In the genomic region with DNA sequence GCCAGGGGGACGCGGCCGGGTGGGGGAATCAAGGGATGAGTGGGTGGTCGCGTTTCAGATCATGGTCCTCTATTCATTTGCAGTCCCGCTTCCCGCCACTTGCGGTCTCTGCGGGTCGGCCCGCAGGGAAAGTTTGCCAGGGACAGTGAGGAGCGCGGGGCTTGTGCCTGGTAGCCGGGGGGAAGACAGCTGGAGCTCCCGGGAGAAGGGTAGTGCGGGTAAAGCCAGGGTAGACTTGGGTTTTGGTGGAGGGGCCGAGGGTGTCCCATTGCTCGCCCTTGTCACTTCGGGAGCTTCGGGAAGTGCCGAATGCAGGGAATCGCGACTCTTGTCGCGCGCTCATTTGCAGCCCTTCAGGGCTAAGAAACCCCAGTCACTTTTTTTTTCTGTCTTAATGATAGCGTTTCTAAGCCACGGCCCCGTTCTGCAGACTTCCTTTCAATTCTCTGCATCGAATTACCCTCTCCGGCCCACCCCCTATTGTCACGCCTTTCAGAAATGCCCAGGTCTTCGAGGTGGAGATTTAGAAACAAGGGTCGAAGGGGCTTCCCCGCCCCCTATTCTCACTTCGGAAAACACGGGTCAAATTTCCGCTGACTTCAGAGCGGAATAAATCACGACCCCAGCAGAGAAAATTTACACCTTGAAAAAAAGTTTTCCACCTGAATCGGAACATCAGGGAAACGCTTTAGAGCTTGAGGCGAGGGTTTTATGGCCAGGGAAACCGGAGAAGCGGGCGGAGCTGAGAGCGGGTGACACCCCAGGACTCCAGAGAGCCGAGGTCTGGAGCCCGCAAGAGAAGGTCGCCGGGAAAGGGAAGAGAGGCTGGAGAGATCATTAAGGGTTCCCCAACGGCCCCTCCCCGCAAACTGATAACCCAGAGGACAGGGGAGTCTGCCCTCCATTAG, we compare ENCODE assay signal across 8 cellular contexts. TPM values are rescaled to one million over a fixed set of nuclear protein-coding genes. Genes with fewer than 3 reads are reported as not detected.
DNase-seq lines count a peak whose midpoint lies in the region; ATAC-seq, FAIRE-seq and TF ChIP-seq lines count a peak whose summit lies in the region.

No MANE protein-coding gene starts in this region.

- no peaks in the 10 kb centered on the region for H4K20me1 ChIP-seq in H1 (replicated peaks in 1 of 2; ENCODE audit: control insufficient read depth in 1 of 2, insufficient read depth in 2 of 2, low read length in 2 of 2)

- peaks cover 49 to 60% of the 10 kb centered on the region in 2 donors for H3K27me3 Mint-ChIP-seq in CD8-positive, alpha-beta memory T cell
- H3K27me3 Mint-ChIP-seq in IgD-negative memory B cell, result peaks cover 49% of the 10 kb centered on the region
- peaks cover 83% of the 10 kb centered on the region for H3K27me3 Mint-ChIP-seq in neural crest cell (ENCODE audit: low read depth)

- no peak for TF ChIP-seq EP300 in H1 (IDR thresholded peaks at IDR 0.05; ENCODE audit: borderline replicate concordance in 1 of 2, low read depth in 2 of 2, low read length in 2 of 2)

- DNase-seq in CD8-positive, alpha-beta memory T cell, result no peak
- DNase-seq in H1 (ENCODE audit: low read depth in 1 of 2, low spot score in 2 of 2) (peak in 1 of 2 experiments; percentile 64), neural crest cell (ENCODE audit: low read depth, low spot score) (peak; percentile 55), D341Med (ENCODE audit: low spot score) (no peak), RCC 7860 (ENCODE audit: low spot score) (no peak)

- ATAC-seq in GM21381 (IDR thresholded peaks at IDR 0.05; ENCODE audit: unreplicated experiment) (no peak), HG03196 (IDR thresholded peaks at IDR 0.05; ENCODE audit: unreplicated experiment) (no peak)

- H4K5ac ChIP-seq in H1 (ENCODE audit: insufficient read length, low read depth, low read length), result no peak overlapping the region

- no peak overlapping the region for H2BK120ac ChIP-seq in H1 (replicated peaks; ENCODE audit: low read depth, low read length)

- no peaks in the 10 kb centered on the region for H3K79me1 ChIP-seq in H1 (ENCODE audit: low read depth, low read length)

- H3K36me3 Mint-ChIP-seq in CD8-positive, alpha-beta memory T cell, result no peaks in the 10 kb centered on the region
- H3K36me3 Mint-ChIP-seq in IgD-negative memory B cell (peaks cover 3% of the 10 kb centered on the region), neural crest cell (ENCODE audit: low read depth) (no peaks in the 10 kb centered on the region)

- peaks cover 3% of the 10 kb centered on the region for H3K4me1 ChIP-seq in CD8-positive, alpha-beta memory T cell (ENCODE audit: insufficient read depth, low read length)
- H3K4me1 ChIP-seq in H1 (replicated peaks in 1 of 4; ENCODE audit: control insufficient read depth in 3 of 4, insufficient read depth in 4 of 4, low read length in 3 of 4), result peaks cover 6 to 18% (median 11%) of the 10 kb centered on the region in 4 experiments; a peak in 6 of 7 replicates

- FAIRE-seq in H1 (lab: Jason Lieb, UNC) (no peak), RCC 7860 (lab: Jason Lieb, UNC) (no peak)

- no peak overlapping the region for H3K27ac ChIP-seq in CD8-positive, alpha-beta memory T cell (ENCODE audit: low read depth, low read length)
- H3K27ac ChIP-seq in H1 (ENCODE audit: low read depth, low read length), result no peak overlapping the region

- peaks cover 22 to 34% (median 29%) of the 10 kb centered on the region in 3 donors for H3K4me1 Mint-ChIP-seq in CD8-positive, alpha-beta memory T cell
- H3K4me1 Mint-ChIP-seq in IgD-negative memory B cell (peaks cover 15 to 21% (median 20%) of the 10 kb centered on the region in 3 donors), neural crest cell (peaks cover 36% of the 10 kb centered on the region)

- H3K56ac ChIP-seq in H1 (replicated peaks; ENCODE audit: insufficient read length, low read depth, low read length), result no peak overlapping the region

- H3K79me2 ChIP-seq in H1 (ENCODE audit: control insufficient read depth in 1 of 2, insufficient read depth in 2 of 2, low read length in 2 of 2), result no peaks in the 10 kb centered on the region

- no peaks in the 10 kb centered on the region for H3K9me3 Mint-ChIP-seq in CD8-positive, alpha-beta memory T cell
- H3K9me3 Mint-ChIP-seq in IgD-negative memory B cell (no peaks in the 10 kb centered on the region), neural crest cell (no peaks in the 10 kb centered on the region)

- TF ChIP-seq CTCF in H1 (IDR thresholded peaks at IDR 0.05; ENCODE audit: control extremely low read depth in 1 of 3, insufficient read depth in 1 of 3, low read depth in 1 of 3, low read length in 3 of 3) (peak in 2 of 3 experiments; percentile 14 to 29; a peak in 1 of 4 replicates), neural crest cell (conservative IDR thresholded peaks at IDR 0.05) (peak; percentile 46)

- POLR2A ChIA-PET in CD8-positive, alpha-beta memory T cell (lab: Charles Lee), result no interaction called here
- POLR2A ChIA-PET in H1 (lab: Charles Lee; ENCODE audit: partially characterized antibody), result interaction anchor here (1.8 kb wide), 1 partner anchor 29 kb away, joined by 4 read pairs; no protein-coding TSS in a partner anchor

- TF ChIP-seq RAD21 in H1 (IDR thresholded peaks at IDR 0.05 in 1 of 2, conservative IDR thresholded peaks at IDR 0.05 in 1 of 2; ENCODE audit: low read depth in 2 of 2, low read length in 2 of 2), result 0 out of 4 replicates have a peak, but pooled peaks have one; percentile 9 to 11

- no peak overlapping the region for H2AK5ac ChIP-seq in H1 (ENCODE audit: low read depth, low read length)

- H3K27me3 ChIP-seq in CD8-positive, alpha-beta memory T cell (ENCODE audit: insufficient read depth, low read length, poor library complexity, severe bottlenecking), result peaks cover 11% of the 10 kb centered on the region
- H3K27me3 ChIP-seq in H1 (replicated peaks in 1 of 4; ENCODE audit: control insufficient read depth in 3 of 4, extremely low read depth in 1 of 4, insufficient read depth in 3 of 4, low read length in 3 of 4), result peaks cover 19 to 65% (median 57%) of the 10 kb centered on the region in 4 experiments

- no peak overlapping the region for H4K91ac ChIP-seq in H1 (replicated peaks; ENCODE audit: insufficient read length, low read length)

- 3% methylated on average over 53 of the region's 53 CpGs; no CpG with 5 or more reads in 1 of the 2 experiments for WGBS in H1 (ENCODE audit: extremely low coverage in 1 of 2, insufficient coverage in 1 of 2, insufficient read length in 1 of 2, insufficient replicate concordance in 2 of 2, low coverage in 1 of 2, low lambda C conversion rate in 2 of 2, missing lambda C conversion rate in 1 of 2), 2 experiments

- peak overlapping the region; percentile 68 to 92 (median 77) for H3K4me3 Mint-ChIP-seq in CD8-positive, alpha-beta memory T cell
- peak overlapping the region; percentile 88 to 94 (median 91) for H3K4me3 Mint-ChIP-seq in IgD-negative memory B cell
- peak overlapping the region; percentile 95 for H3K4me3 Mint-ChIP-seq in neural crest cell

- CTCF ChIA-PET in CD8-positive, alpha-beta memory T cell (lab: Charles Lee), result no interaction called here
- CTCF ChIA-PET in H1 (lab: Charles Lee; ENCODE audit: partially characterized antibody), result interaction anchor here (0.6 to 12.0 kb wide), 14 partner anchors 8 to 247 kb away, joined by 3 to 135 read pairs (median 4); no protein-coding TSS in a partner anchor

- no peak overlapping the region for H2BK15ac ChIP-seq in H1 (ENCODE audit: low read length)

- no peak overlapping the region for H3K4ac ChIP-seq in H1 (replicated peaks; ENCODE audit: insufficient read length, low read depth, low read length)

- H3K23ac ChIP-seq in H1 (ENCODE audit: insufficient read length), result no peak overlapping the region

- H2BK12ac ChIP-seq in H1 (ENCODE audit: low read depth, low read length), result peak overlapping the region; percentile 10; the same call in 1 of the 2 replicates

- no peak overlapping the region for H2BK20ac ChIP-seq in H1 (ENCODE audit: low read length)

- H3K14ac ChIP-seq in H1 (ENCODE audit: insufficient read length), result no peak overlapping the region

- H2BK5ac ChIP-seq in H1 (ENCODE audit: low read depth, low read length), result no peak overlapping the region

- no peaks in the 10 kb centered on the region for H3K9me3 ChIP-seq in CD8-positive, alpha-beta memory T cell (ENCODE audit: low read length)
- no peaks in the 10 kb centered on the region for H3K9me3 ChIP-seq in H1 (ENCODE audit: insufficient read depth in 2 of 2, low read depth in 1 of 2, low read length in 1 of 2)

- no peaks in the 10 kb centered on the region for H3K36me3 ChIP-seq in CD8-positive, alpha-beta memory T cell (ENCODE audit: insufficient read depth, low read length)
- no peaks in the 10 kb centered on the region for H3K36me3 ChIP-seq in H1 (ENCODE audit: control insufficient read depth in 2 of 4, insufficient read depth in 4 of 4, low read length in 3 of 4)

- H3K18ac ChIP-seq in H1 (ENCODE audit: extremely low read depth, low read length), result no peak overlapping the region; the same call in 1 of the 2 replicates

- H3K27ac Mint-ChIP-seq in CD8-positive, alpha-beta memory T cell, result no peak overlapping the region
- H3K27ac Mint-ChIP-seq in IgD-negative memory B cell, result no peak overlapping the region
- no peak overlapping the region for H3K27ac Mint-ChIP-seq in neural crest cell (ENCODE audit: unreplicated experiment)

- H2AFZ ChIP-seq in H1 (ENCODE audit: low read length), result peak overlapping the region; percentile 46; the same call in 1 of the 2 replicates

- H3K4me3 ChIP-seq in CD8-positive, alpha-beta memory T cell (ENCODE audit: low read length), result no peak overlapping the region
- H3K4me3 ChIP-seq in H1 (ENCODE audit: extremely low read depth in 1 of 4, insufficient read depth in 2 of 4, low read depth in 3 of 4, low read length in 4 of 4), result peak overlapping the region; percentile 45 to 66 (median 58)

- H3K23me2 ChIP-seq in H1 (ENCODE audit: low read depth, low read length), result peaks cover 33% of the 10 kb centered on the region

- no peak overlapping the region for H3K9ac ChIP-seq in H1 (replicated peaks in 1 of 4; ENCODE audit: extremely low read depth in 1 of 4, low read depth in 3 of 4, low read length in 3 of 4)

- peak overlapping the region; percentile 89 to 93 for H3K4me2 ChIP-seq in H1 (ENCODE audit: insufficient read depth in 1 of 2, low read depth in 2 of 2, low read length in 2 of 2)

- TF ChIP-seq POLR2A in H1 (IDR thresholded peaks at IDR 0.05; ENCODE audit: control extremely low read depth in 1 of 2, low read depth in 2 of 2, low read length in 2 of 2), result no peak

- H4K8ac ChIP-seq in H1 (ENCODE audit: extremely low read depth, insufficient read depth, low read length), result no peak overlapping the region; the same call in 1 of the 2 replicates

RNA-seq across cellular contexts. Expression of gene SHISA3, which starts 1.4 kb away (rescaled TPM):
- under 1 TPM in 1 of 2 experiments, not detected in 1; 0.11 TPM for total RNA-seq in CD8-positive, alpha-beta memory T cell
- not detected for polyA plus RNA-seq in CD8-positive, alpha-beta memory T cell
- polyA plus RNA-seq in IgD-negative memory B cell (0.53 TPM), H1 (2011; rRNA removed) (9.3 and 12.9 TPM in 2 replicates)
- 2.0 and 2.2 TPM in 2 replicates for total RNA-seq in H1 (2021; fragmentation: NEBNext Ultra II Directional; extraction: Animal tissue kit (Norgen Biotek cat#: 25700))
- 8.7 TPM for polyA plus RNA-seq in H1 (2011; cell fraction: cytosol; rRNA removed)
- polyA plus RNA-seq in H1 (2011; cell fraction: nucleus; rRNA removed), result 6.6 TPM
- 1.9 to 2.7 TPM (median 2.7 TPM) in 4 replicates for polyA plus RNA-seq in H1 (2012, experiment 1 of 2)
- polyA plus RNA-seq in H1 (2012, experiment 2 of 2), result 4.1 TPM
- polyA plus RNA-seq in H1 (2013, experiment 1 of 2), result 2.4 TPM
- polyA plus RNA-seq in H1 (2013, experiment 2 of 2), result 2.7 TPM
- 2.4 and 3.7 TPM in 2 replicates for polyA minus RNA-seq in H1 (2011; rRNA and poly(A)+ RNA removed)
- 3.9 TPM for polyA minus RNA-seq in H1 (2011; cell fraction: cytosol; rRNA and poly(A)+ RNA removed)
- polyA minus RNA-seq in H1 (2011; cell fraction: nucleus; rRNA and poly(A)+ RNA removed), result 2.2 TPM
- 24.2 and 25.4 TPM in 2 replicates for total RNA-seq in neural crest cell
